Comparison of ENCODE assay signal across 8 cellular contexts in genomic region chr6:839201-839600, GRCh38.
"Had no signal": no experiment of that assay in that cellular context is flagged by ENCODE, and none has a peak within 500 bp of the region (broad histone marks: within the 10 kb centered on the region; RNA-seq: fewer than 3 reads in every experiment).

No MANE protein-coding gene starts in this region.

- H3K4me3 ChIP-seq: GM12878 had no signal

- FAIRE-seq: G401.6, GM12878, GM12891, GM12892, GM18507, GM19239 had no signal

- DNase-seq: GDM1, GF-D8 had no signal

- ATAC-seq: GM12878 had no signal
